In genomic region chr1:76867342-76868130, GRCh38 we compare ENCODE assay signal across 9 cellular contexts. TPM values are rescaled to one million over a fixed set of nuclear protein-coding genes. Genes with fewer than 3 reads are reported as not detected.
A peak's percentile ranks its signal among the peaks of the same experiment; 100 is the strongest.
DNase-seq lines count a peak whose midpoint lies in the region; ATAC-seq and TF ChIP-seq lines count a peak whose summit lies in the region.
"Had no signal": no experiment of that assay in that cellular context is flagged by ENCODE, and none has a peak within 500 bp of the region (broad histone marks: within the 10 kb centered on the region; RNA-seq: fewer than 3 reads in every experiment).

Gene ST6GALNAC5 (plus strand): TSS chr1:76867480.

- H3K27me3 ChIP-seq in thoracic aorta (replicated peaks; ENCODE audit: insufficient read depth): no peaks in the 10 kb centered on the region
- H3K27me3 ChIP-seq: BLaER1 had no signal

- 2 to 3% methylated on average over 36 to 40 of the region's 50 CpGs for WGBS in lower leg skin, 2 donors

- no peaks in the 10 kb centered on the region for H3K9me3 ChIP-seq in thoracic aorta

- H3K27ac ChIP-seq in thoracic aorta: peak within 1 kb of the TSS; percentile 36 to 68
- H3K27ac ChIP-seq: BLaER1 had no signal

- ATAC-seq in thoracic aorta (ENCODE audit: insufficient number of reproducible peaks, low FRiP score, low read depth) (peak; percentile 32), GM18498 (IDR thresholded peaks at IDR 0.05; ENCODE audit: unreplicated experiment) (no peak)

- DNase-seq in NCI-H2107 treated with DMSO at 0.1 percent for 48 hours (lab: John Stamatoyannopoulos, UW; ENCODE audit: unreplicated experiment): peak; percentile 58
- DNase-seq in NCI-H2107 (lab: John Stamatoyannopoulos, UW): no peak
- DNase-seq in NCI-H526 treated with DMSO at 0.1 percent for 48 hours (lab: John Stamatoyannopoulos, UW): peak; percentile 62
- no peak for DNase-seq in cerebellum (ENCODE audit: low spot score)
- DNase-seq in lower leg skin (ENCODE audit: low spot score in 2 of 2): peak in 1 of 2 donors; percentile 84
- no peak for DNase-seq in thoracic aorta (ENCODE audit: low spot score)
- no peak for DNase-seq in medulla oblongata (ENCODE audit: extremely low spot score)

- peaks cover 5 to 16% of the 10 kb centered on the region in 2 donors for H3K4me1 ChIP-seq in thoracic aorta (ENCODE audit: control insufficient read depth in 1 of 2, low read depth in 2 of 2)
- H3K4me1 ChIP-seq: BLaER1 had no signal

- TF ChIP-seq CTCF in lower leg skin (IDR thresholded peaks at IDR 0.05) (no peak), thoracic aorta (IDR thresholded peaks at IDR 0.05) (no peak)

- H3K4me3 ChIP-seq in lower leg skin (ENCODE audit: low read depth, poor library complexity, severe bottlenecking) (peak within 1 kb of the TSS; percentile 20), thoracic aorta (peak within 1 kb of the TSS; percentile 79)
- H3K4me3 ChIP-seq: BLaER1 had no signal

- no peak for TF ChIP-seq POLR2A in lower leg skin (IDR thresholded peaks at IDR 0.05)

- intact Hi-C loops in lower leg skin (cut with DNase I; ENCODE audit: low total_unique reads): no loop called here

- no peaks in the 10 kb centered on the region for H3K36me3 ChIP-seq in thoracic aorta
- H3K36me3 ChIP-seq: BLaER1 had no signal

RNA-seq across cellular contexts. Expression of gene ST6GALNAC5, which starts in this region (rescaled TPM):
- total RNA-seq in cerebellum: 33.7 TPM
- 1 to 10 TPM; 1.2 to 4.7 (median 3.5) TPM for total RNA-seq in lower leg skin
- 10 to 100 TPM in 1 of 2 donors, 1 to 10 TPM in 1; 7.2 to 19.8 TPM for total RNA-seq in thoracic aorta

Comparison
In these comparisons a context has a peak if more than half of its experiments do, and no peak if none do; other contexts are left out.
1. DNase-seq: peak in NCI-H2107 treated with DMSO at 0.1 percent for 48 hours (single experiment) and NCI-H526 treated with DMSO at 0.1 percent for 48 hours (single experiment); none in NCI-H2107 (single experiment), cerebellum (single experiment), thoracic aorta (single experiment) and medulla oblongata (single experiment).